ENCODE assay signal across 20 cellular contexts in genomic region chr1:22472596-22472995, GRCh38. TPM values are rescaled to one million over a fixed set of nuclear protein-coding genes. Genes with fewer than 3 reads are reported as not detected.
DNase-seq lines count a peak whose midpoint lies in the region; ATAC-seq and TF ChIP-seq lines count a peak whose summit lies in the region.
"Had no signal": no experiment of that assay in that cellular context is flagged by ENCODE, and none has a peak within 500 bp of the region (broad histone marks: within the 10 kb centered on the region; RNA-seq: fewer than 3 reads in every experiment).

No MANE protein-coding gene starts in this region.

- peak; percentile 35 for DNase-seq in EL
- DNase-seq in MG63 = peak; percentile 25
- DNase-seq in fibroblast of peridontal ligament (ENCODE audit: extremely low read depth) = peak; percentile 33
- no peak for DNase-seq in gastrocnemius medialis
- no peak for DNase-seq in activated CD4-positive, alpha-beta T cell treated with anti-CD3 and anti-CD28 coated beads for 48 hours
- no peak for DNase-seq in NCI-H2107 treated with DMSO at 0.1 percent for 48 hours (lab: John Stamatoyannopoulos, UW; ENCODE audit: unreplicated experiment)
- no peak for DNase-seq in esophagus squamous epithelium (lab: John Stamatoyannopoulos, UW)
- DNase-seq: activated CD4-positive, CD25-positive, alpha-beta regulatory T cell treated with anti-CD3 and anti-CD28 coated beads, Interleukin-2, amount 50 U/mL, for 72 hours; activated CD8-positive, alpha-beta memory T cell treated with anti-CD3 and anti-CD28 coated beads, Interleukin-2, amount 10 ng/mL, durations not matched to agents 7 days and 5 days; Calu3; H9; left lung; NCI-H187; NK-92 treated with Interleukin-12 subunit alpha and Interleukin-12 subunit beta, amount 100 ng/mL, for 24 hours; Peyer's patch; stimulated activated CD4-positive, alpha-beta T cell treated with anti-CD3 and anti-CD28 coated beads, Interleukin-15, amount 100 ng/mL, for 24 hours; T1000; testis had no signal

- TF ChIP-seq CTCF in gastrocnemius medialis (IDR thresholded peaks at IDR 0.05 in 4 of 5, conservative IDR thresholded peaks at IDR 0.05 in 1 of 5) = no peak
- TF ChIP-seq CTCF in esophagus squamous epithelium (IDR thresholded peaks at IDR 0.05) = no peak

- intact Hi-C loops in gastrocnemius medialis (cut with DNase I; ENCODE audit: low total_unique reads) (loop anchor here (5.0 kb wide), 1 partner anchor 50 kb away; no protein-coding TSS in a partner anchor), esophagus squamous epithelium (cut with DNase I) (no loop called here)

- ATAC-seq in gastrocnemius medialis = no peak
- ATAC-seq: activated CD8-positive, alpha-beta memory T cell treated with anti-CD3 and anti-CD28 coated beads, Interleukin-2, amount 10 ng/mL, durations not matched to agents 7 days and 5 days; GM12878; left lung had no signal

- TF ChIP-seq POLR2A in gastrocnemius medialis (IDR thresholded peaks at IDR 0.05) (no peak), esophagus squamous epithelium (IDR thresholded peaks at IDR 0.05) (no peak)

- H3K36me3 ChIP-seq in MG63 (peaks cover 4% of the 10 kb centered on the region; the same call in 1 of the 2 replicates), gastrocnemius medialis (no peaks in the 10 kb centered on the region), esophagus squamous epithelium (no peaks in the 10 kb centered on the region)
- H3K36me3 ChIP-seq: breast epithelium, left lung, Peyer's patch had no signal

- in situ Hi-C loops in gastrocnemius medialis (cut with MboI; ENCODE audit: low sequenced_read_pairs in 4 of 4) = no loop called here

- H3K27me3 ChIP-seq in MG63 = no peaks in the 10 kb centered on the region
- H3K27me3 ChIP-seq in gastrocnemius medialis = no peaks in the 10 kb centered on the region
- H3K27me3 ChIP-seq in esophagus squamous epithelium = no peaks in the 10 kb centered on the region
- H3K27me3 ChIP-seq: breast epithelium, left lung, Peyer's patch, testis had no signal

- H3K4me3 ChIP-seq in MG63 (no peak overlapping the region), gastrocnemius medialis (no peak overlapping the region), esophagus squamous epithelium (no peak overlapping the region)
- H3K4me3 ChIP-seq: breast epithelium, GM12878, left lung, Peyer's patch, testis had no signal

- H3K27ac ChIP-seq in gastrocnemius medialis (peak overlapping the region in 3 of 4 donors; percentile 25 to 54 (median 41)), esophagus squamous epithelium (no peak overlapping the region)
- H3K27ac ChIP-seq: breast epithelium, left lung, Peyer's patch, testis had no signal

- no peaks in the 10 kb centered on the region for H3K9me3 ChIP-seq in MG63
- no peaks in the 10 kb centered on the region for H3K9me3 ChIP-seq in gastrocnemius medialis
- H3K9me3 ChIP-seq in esophagus squamous epithelium = no peaks in the 10 kb centered on the region
- H3K9me3 ChIP-seq: breast epithelium, left lung, Peyer's patch, testis had no signal

- WGBS in esophagus squamous epithelium, 2 donors = 17 to 67% methylated on average over 1 to 2 of the region's 2 CpGs

- H3K4me1 ChIP-seq in gastrocnemius medialis = peaks cover 49 to 67% of the 10 kb centered on the region in 2 donors
- H3K4me1 ChIP-seq in esophagus squamous epithelium = peaks cover 0 to 22% (median 4%) of the 10 kb centered on the region in 3 donors
- H3K4me1 ChIP-seq: left lung had no signal

RNA-seq across cellular contexts. Expression of gene ZBTB40, which starts 20.9 kb away (rescaled TPM):
- 10.0 and 11.2 TPM in 2 replicates for total RNA-seq in MG63 (2014; rRNA removed; shearing (Covaris generic); ENCODE audit: low replicate concordance)
- total RNA-seq in gastrocnemius medialis (10 to 100 TPM; 12.0 to 17.3 (median 12.5) TPM), esophagus squamous epithelium (10 to 100 TPM in 1 of 4 donors, 1 to 10 TPM in 3; 5.9 to 14.3 (median 8.8) TPM)

Comparison
In these comparisons a context has a peak if more than half of its experiments do, and no peak if none do; other contexts are left out.
1. DNase-seq: peak in EL (single experiment), MG63 (single experiment) and fibroblast of peridontal ligament (single experiment); none in gastrocnemius medialis (0 of 2), activated CD4-positive, alpha-beta T cell treated with anti-CD3 and anti-CD28 coated beads for 48 hours (single experiment), NCI-H2107 treated with DMSO at 0.1 percent for 48 hours (single experiment) and esophagus squamous epithelium (single experiment).
2. H3K27ac ChIP-seq: peak in gastrocnemius medialis (3 of 4); none in esophagus squamous epithelium (0 of 4).